Comparison of ENCODE assay signal across 8 cellular contexts in genomic region chr2:152925540-152926448, GRCh38.
DNase-seq lines count a peak whose midpoint lies in the region; ATAC-seq and TF ChIP-seq lines count a peak whose summit lies in the region.

No MANE protein-coding gene starts in this region.

- no peak overlapping the region for H2AK5ac ChIP-seq in mesenchymal stem cell (ENCODE audit: low read length, severe bottlenecking)

- POLR2A ChIA-PET in AG04449 (lab: Yijun Ruan, JAX) = no interaction called here
- POLR2A ChIA-PET in SK-N-SH (lab: Yijun Ruan, JAX) = no interaction called here

- H3K36me3 ChIP-seq in MM.1S (replicated peaks; ENCODE audit: insufficient read depth, low read length) (no peaks in the 10 kb centered on the region), SK-N-SH (replicated peaks in 1 of 2; ENCODE audit: control insufficient read depth in 1 of 2, insufficient read depth in 2 of 2, low read length in 1 of 2) (no peaks in the 10 kb centered on the region), mesenchymal stem cell (ENCODE audit: control insufficient read depth in 1 of 2, insufficient read depth in 2 of 2, low read depth in 1 of 2, low read length in 2 of 2) (no peaks in the 10 kb centered on the region), tibial artery (no peaks in the 10 kb centered on the region)

- H3K9me3 ChIP-seq in MM.1S (replicated peaks; ENCODE audit: insufficient read depth, low read length) (no peaks in the 10 kb centered on the region), SK-N-SH (no peaks in the 10 kb centered on the region), mesenchymal stem cell (ENCODE audit: control insufficient read depth, low read length) (no peaks in the 10 kb centered on the region), tibial artery (no peaks in the 10 kb centered on the region)

- H2BK12ac ChIP-seq in mesenchymal stem cell (ENCODE audit: low read length in 2 of 2) = no peak overlapping the region

- H2BK15ac ChIP-seq in mesenchymal stem cell (ENCODE audit: low read depth, poor library complexity, severe bottlenecking) = no peak overlapping the region

- H3K9ac ChIP-seq in MM.1S (ENCODE audit: low read length) (no peak overlapping the region), SK-N-SH (no peak overlapping the region), mesenchymal stem cell (ENCODE audit: low read length) (no peak overlapping the region)

- no peak overlapping the region for H3K23ac ChIP-seq in mesenchymal stem cell (ENCODE audit: low read length in 2 of 2)

- TF ChIP-seq CTCF in AG04449 (IDR thresholded peaks at IDR 0.05; ENCODE audit: insufficient read depth, low read length, missing control alignments) (peak; percentile 43), GM12874 (IDR thresholded peaks at IDR 0.05; ENCODE audit: insufficient read depth, low read depth, low read length) (peak; percentile 80), MM.1S (IDR thresholded peaks at IDR 0.05; ENCODE audit: low read length) (peak; percentile 97), SK-N-SH (IDR thresholded peaks at IDR 0.05) (peak; percentile 79), tibial artery (IDR thresholded peaks at IDR 0.05) (peak; percentile 21 to 26)

- H3K4ac ChIP-seq in mesenchymal stem cell (ENCODE audit: low read depth in 1 of 2, low read length in 2 of 2) = no peak overlapping the region

- H3K4me2 ChIP-seq in MM.1S (ENCODE audit: low read depth, low read length) (peak overlapping the region; percentile 32), SK-N-SH (no peak overlapping the region), mesenchymal stem cell (ENCODE audit: low read length, poor library complexity, severe bottlenecking) (no peak overlapping the region)

- H3K18ac ChIP-seq in mesenchymal stem cell (ENCODE audit: low read depth in 1 of 2, low read length in 2 of 2) = no peak overlapping the region

- DNase-seq in AG04449 (ENCODE audit: low read depth, low spot score) (no peak), MM.1S (peak; percentile 65), SK-N-SH (peak; percentile 51), caudate nucleus (lab: John Stamatoyannopoulos, UW) (peak in 38 of 61 donors; percentile 1 to 49 (median 18)), mesenchymal stem cell (peak; percentile 48), tibial artery (peak; percentile 51 to 70)

- no peak overlapping the region for H3K14ac ChIP-seq in mesenchymal stem cell (ENCODE audit: low read length in 2 of 2)

- CTCF ChIA-PET in AG04449 (lab: Yijun Ruan, JAX) (no interaction called here), SK-N-SH (lab: Yijun Ruan, JAX) (interaction anchor here (0.6 to 1.7 kb wide), 26 partner anchors 9 to 1450 kb away, joined by 3 to 11 read pairs (median 3); partner anchors contain the start of gene RPRM)

- H3K4me1 ChIP-seq in MM.1S (ENCODE audit: low read length) = 0 out of 2 replicates have a peak, but pooled peaks cover 5% of the 10 kb centered on the region
- no peaks in the 10 kb centered on the region; a peak in 1 of 4 replicates for H3K4me1 ChIP-seq in SK-N-SH (ENCODE audit: control insufficient read depth in 1 of 2, insufficient read depth in 2 of 2, low read depth in 1 of 2, low read length in 1 of 2)
- no peaks in the 10 kb centered on the region for H3K4me1 ChIP-seq in mesenchymal stem cell (ENCODE audit: control insufficient read depth, insufficient read depth, low read depth, low read length)
- H3K4me1 ChIP-seq in tibial artery = no peaks in the 10 kb centered on the region

- no peak for TF ChIP-seq EP300 in SK-N-SH (IDR thresholded peaks at IDR 0.05; ENCODE audit: borderline replicate concordance in 1 of 2, low read depth in 1 of 2, low read length in 1 of 2)

- no peak overlapping the region for H2BK120ac ChIP-seq in mesenchymal stem cell (ENCODE audit: low read depth, low read length)

- no peak overlapping the region for H2BK5ac ChIP-seq in mesenchymal stem cell (ENCODE audit: low read depth, low read length, poor library complexity, severe bottlenecking)

- H3K4me3 ChIP-seq in AG04449 (ENCODE audit: low read depth, low read length) = no peak overlapping the region
- peak overlapping the region; percentile 3; the same call in 1 of the 2 replicates for H3K4me3 ChIP-seq in MM.1S (ENCODE audit: low read length)
- peak overlapping the region in 1 of 2 experiments; percentile 49; a peak in 1 of 4 replicates for H3K4me3 ChIP-seq in SK-N-SH (ENCODE audit: low read depth in 2 of 2, low read length in 1 of 2)
- no peak overlapping the region for H3K4me3 ChIP-seq in mesenchymal stem cell (ENCODE audit: insufficient read depth in 1 of 2, low read depth in 1 of 2, low read length in 2 of 2)
- H3K4me3 ChIP-seq in tibial artery = no peak overlapping the region

- H2AFZ ChIP-seq in MM.1S (ENCODE audit: low read length) (peak overlapping the region; percentile 27), SK-N-SH (ENCODE audit: low read depth) (no peak overlapping the region), mesenchymal stem cell (ENCODE audit: low read depth, low read length) (no peak overlapping the region)

- H3K79me2 ChIP-seq in MM.1S (ENCODE audit: low read length) (peaks cover 3% of the 10 kb centered on the region; the same call in 1 of the 2 replicates), SK-N-SH (ENCODE audit: insufficient read depth) (no peaks in the 10 kb centered on the region)

- WGBS in SK-N-SH (ENCODE audit: low lambda C conversion rate) = 13% methylated on average over 11 of the region's 11 CpGs
- 32% methylated on average over 8 of the region's 11 CpGs for WGBS in mesenchymal stem cell

- H3K27ac ChIP-seq in MM.1S (ENCODE audit: low read length) (no peak overlapping the region), SK-N-SH (ENCODE audit: low read depth in 2 of 2, low read length in 1 of 2) (no peak overlapping the region), caudate nucleus (ENCODE audit: low read depth, low read length) (no peak overlapping the region), mesenchymal stem cell (ENCODE audit: low read length, poor library complexity, severe bottlenecking) (no peak overlapping the region), tibial artery (no peak overlapping the region)

- no peaks in the 10 kb centered on the region for H3K79me1 ChIP-seq in mesenchymal stem cell (replicated peaks; ENCODE audit: low read length, poor library complexity, severe bottlenecking)

- H3F3A ChIP-seq in MM.1S (ENCODE audit: insufficient read depth, low read length) (no peaks in the 10 kb centered on the region), SK-N-SH (replicated peaks; ENCODE audit: insufficient read depth) (peaks cover 8% of the 10 kb centered on the region)

- H4K20me1 ChIP-seq in MM.1S (ENCODE audit: insufficient read depth, low read length) (no peaks in the 10 kb centered on the region), SK-N-SH (ENCODE audit: insufficient read depth) (no peaks in the 10 kb centered on the region)

- H3K9me2 ChIP-seq in MM.1S (replicated peaks; ENCODE audit: insufficient read depth, low read length) (no peaks in the 10 kb centered on the region), SK-N-SH (no peaks in the 10 kb centered on the region)

- no peak overlapping the region for H4K8ac ChIP-seq in mesenchymal stem cell (ENCODE audit: low read length)

- TF ChIP-seq RAD21 in SK-N-SH (IDR thresholded peaks at IDR 0.05; ENCODE audit: low read length) = peak; percentile 67

- peak; percentile 80 for ATAC-seq in HG02610 (IDR thresholded peaks at IDR 0.05; ENCODE audit: unreplicated experiment)

- H3K27me3 ChIP-seq in MM.1S (replicated peaks; ENCODE audit: insufficient read depth, low read length) = no peaks in the 10 kb centered on the region
- no peaks in the 10 kb centered on the region; the same call in 1 of the 2 replicates for H3K27me3 ChIP-seq in SK-N-SH (ENCODE audit: insufficient read depth)
- H3K27me3 ChIP-seq in mesenchymal stem cell (ENCODE audit: control insufficient read depth in 1 of 2, insufficient read depth in 1 of 2, low read length in 2 of 2) = peaks cover 0 to 4% of the 10 kb centered on the region in 2 experiments
- H3K27me3 ChIP-seq in tibial artery = no peaks in the 10 kb centered on the region

- intact Hi-C loops in tibial artery (cut with DNase I; ENCODE audit: low total_unique reads) = no loop called here

- H4K91ac ChIP-seq in mesenchymal stem cell (ENCODE audit: low read length) = no peak overlapping the region

TF ChIP-seq in SK-N-SH, 30 proteins besides CTCF, POLR2A, EP300 and RAD21:
- TF ChIP-seq SMC3 (IDR thresholded peaks at IDR 0.05; ENCODE audit: low read depth, low read length) (peak; percentile 59), GABPA (IDR thresholded peaks at IDR 0.05; ENCODE audit: low read depth) (no peak), RFX5 (IDR thresholded peaks at IDR 0.05; ENCODE audit: low read length) (no peak), USF1 (IDR thresholded peaks at IDR 0.05; ENCODE audit: borderline replicate concordance, low read depth) (peak; percentile 13; the same call in 1 of the 2 replicates), MEF2A (IDR thresholded peaks at IDR 0.05; ENCODE audit: borderline replicate concordance, low read depth) (no peak), TAF1 (IDR thresholded peaks at IDR 0.05; ENCODE audit: borderline replicate concordance, low read depth, low read length) (no peak), EZH2phosphoT487 (IDR thresholded peaks at IDR 0.05; ENCODE audit: borderline replicate concordance, low read depth) (no peak)

Comparison
In these comparisons a context has a peak if more than half of its experiments do, and no peak if none do; other contexts are left out.
1. CTCF ChIP-seq: peak in every context shown above with its lines; median percentile 97 in MM.1S; 80 in GM12874; 79 in SK-N-SH; 43 in AG04449; 24 in tibial artery.